Comparison of ENCODE assay signal across 21 cellular contexts in genomic region chr9:102032614-102033013, GRCh38.
"Had no signal": no experiment of that assay in that cellular context is flagged by ENCODE, and none has a peak within 500 bp of the region (broad histone marks: within the 10 kb centered on the region; RNA-seq: fewer than 3 reads in every experiment).

No MANE protein-coding gene starts in this region.

- H3K27me3 ChIP-seq: colonic mucosa, esophagus squamous epithelium, gastrocnemius medialis, heart right ventricle, left lung had no signal

- H3K36me3 ChIP-seq: colonic mucosa, esophagus squamous epithelium, gastrocnemius medialis, heart right ventricle, left lung, lower lobe of right lung had no signal

- H3K9me3 ChIP-seq: colonic mucosa, gastrocnemius medialis, lower lobe of right lung, mucosa of descending colon had no signal

- H3K27ac ChIP-seq: colonic mucosa, epithelial cell of prostate, esophagus squamous epithelium, gastrocnemius medialis, heart right ventricle, left lung, lower lobe of right lung had no signal

- H3K4me1 ChIP-seq: colonic mucosa, esophagus squamous epithelium, gastrocnemius medialis, heart right ventricle, left lung, lower lobe of right lung had no signal

- H3K4me3 ChIP-seq: colonic mucosa, esophagus squamous epithelium, gastrocnemius medialis, heart right ventricle, left lung, lower lobe of right lung, mucosa of descending colon had no signal

- DNase-seq: colonic mucosa; cortex of kidney; effector CD8-positive, alpha-beta T cell; effector memory CD8-positive, alpha-beta T cell; endodermal cell; erythroblast; esophagus squamous epithelium; foreskin fibroblast; foreskin melanocyte; gastrocnemius medialis; glutamatergic neuron; head of caudate nucleus; heart right ventricle; hippocampal formation; left cardiac atrium; left ventricle myocardium superior; lower lobe of right lung; mesenchymal stem cell; mucosa of descending colon had no signal
